In genomic region chr21:37408464-37409193, GRCh38 we compare ENCODE assay signal across 2 cellular contexts.
TF ChIP-seq lines count a peak whose summit lies in the region.

No MANE protein-coding gene starts in this region.

TF ChIP-seq in GM12891, 5 proteins besides CTCF, POLR2A, EP300 and RAD21:
- TF ChIP-seq PAX5 (IDR thresholded peaks at IDR 0.05; ENCODE audit: insufficient read depth, low read length, severe bottlenecking) (no peak), POLR2AphosphoS5 (IDR thresholded peaks at IDR 0.05; ENCODE audit: low read depth, low read length) (0 out of 2 replicates have a peak, but pooled peaks have one; percentile 7), SPI1 (IDR thresholded peaks at IDR 0.05; ENCODE audit: low read depth, low read length) (no peak)

TF ChIP-seq in K562, 482 proteins besides CTCF, POLR2A, EP300 and RAD21:
- TF ChIP-seq, protein P1, sequence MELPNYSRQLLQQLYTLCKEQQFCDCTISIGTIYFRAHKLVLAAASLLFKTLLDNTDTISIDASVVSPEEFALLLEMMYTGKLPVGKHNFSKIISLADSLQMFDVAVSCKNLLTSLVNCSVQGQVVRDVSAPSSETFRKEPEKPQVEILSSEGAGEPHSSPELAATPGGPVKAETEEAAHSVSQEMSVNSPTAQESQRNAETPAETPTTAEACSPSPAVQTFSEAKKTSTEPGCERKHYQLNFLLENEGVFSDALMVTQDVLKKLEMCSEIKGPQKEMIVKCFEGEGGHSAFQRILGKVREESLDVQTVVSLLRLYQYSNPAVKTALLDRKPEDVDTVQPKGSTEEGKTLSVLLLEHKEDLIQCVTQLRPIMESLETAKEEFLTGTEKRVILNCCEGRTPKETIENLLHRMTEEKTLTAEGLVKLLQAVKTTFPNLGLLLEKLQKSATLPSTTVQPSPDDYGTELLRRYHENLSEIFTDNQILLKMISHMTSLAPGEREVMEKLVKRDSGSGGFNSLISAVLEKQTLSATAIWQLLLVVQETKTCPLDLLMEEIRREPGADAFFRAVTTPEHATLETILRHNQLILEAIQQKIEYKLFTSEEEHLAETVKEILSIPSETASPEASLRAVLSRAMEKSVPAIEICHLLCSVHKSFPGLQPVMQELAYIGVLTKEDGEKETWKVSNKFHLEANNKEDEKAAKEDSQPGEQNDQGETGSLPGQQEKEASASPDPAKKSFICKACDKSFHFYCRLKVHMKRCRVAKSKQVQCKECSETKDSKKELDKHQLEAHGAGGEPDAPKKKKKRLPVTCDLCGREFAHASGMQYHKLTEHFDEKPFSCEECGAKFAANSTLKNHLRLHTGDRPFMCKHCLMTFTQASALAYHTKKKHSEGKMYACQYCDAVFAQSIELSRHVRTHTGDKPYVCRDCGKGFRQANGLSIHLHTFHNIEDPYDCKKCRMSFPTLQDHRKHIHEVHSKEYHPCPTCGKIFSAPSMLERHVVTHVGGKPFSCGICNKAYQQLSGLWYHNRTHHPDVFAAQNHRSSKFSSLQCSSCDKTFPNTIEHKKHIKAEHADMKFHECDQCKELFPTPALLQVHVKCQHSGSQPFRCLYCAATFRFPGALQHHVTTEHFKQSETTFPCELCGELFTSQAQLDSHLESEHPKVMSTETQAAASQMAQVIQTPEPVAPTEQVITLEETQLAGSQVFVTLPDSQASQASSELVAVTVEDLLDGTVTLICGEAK (IDR thresholded peaks at IDR 0.05): no peak
- TF ChIP-seq, protein P1 (CRISPR knock-in tag; IDR thresholded peaks at IDR 0.05): no peak
- peak; percentile 31; the same call in 1 of the 2 replicates for TF ChIP-seq SUPT5H (IDR thresholded peaks at IDR 0.05)
